In genomic region chr15:96336643-96337353, GRCh38 we compare ENCODE assay signal across 1 cellular context.
TF ChIP-seq lines count a peak whose summit lies in the region.

No MANE protein-coding gene starts in this region.

TF ChIP-seq in GM23338, 12 proteins besides CTCF, POLR2A, EP300 and RAD21 (continued from another document):
- TF ChIP-seq NANOG (IDR thresholded peaks at IDR 0.05; ENCODE audit: borderline replicate concordance), result no peak
